In the genomic region with DNA sequence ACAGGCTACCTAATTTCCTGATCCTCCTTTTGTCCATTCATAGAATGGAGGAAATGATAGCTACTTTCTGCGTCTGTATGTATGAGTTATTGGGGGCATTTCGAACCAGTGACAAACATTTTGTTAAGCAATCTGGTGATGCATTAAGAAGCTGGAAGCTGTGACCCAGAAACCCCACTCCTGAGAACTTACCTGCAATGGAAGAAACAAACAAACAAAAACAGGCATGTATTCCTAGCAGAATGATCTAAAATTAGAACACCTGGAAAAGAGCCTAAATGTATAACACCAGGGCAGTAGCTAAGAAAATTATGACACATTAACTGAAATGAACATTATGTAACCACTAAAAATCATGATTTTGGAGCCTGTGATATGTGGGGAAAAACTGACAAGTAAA, we compare ENCODE assay signal across 11 cellular contexts. TPM values are rescaled to one million over a fixed set of nuclear protein-coding genes. Genes with fewer than 3 reads are reported as not detected.
DNase-seq lines count a peak whose midpoint lies in the region; ATAC-seq and TF ChIP-seq lines count a peak whose summit lies in the region.
"Had no signal": no experiment of that assay in that cellular context is flagged by ENCODE, and none has a peak within 500 bp of the region (broad histone marks: within the 10 kb centered on the region; RNA-seq: fewer than 3 reads in every experiment).

No MANE protein-coding gene starts in this region.

- H3K9me3 ChIP-seq in heart right ventricle (no peaks in the 10 kb centered on the region), ovary (no peaks in the 10 kb centered on the region)
- H3K9me3 ChIP-seq: ascending aorta had no signal

- TF ChIP-seq CTCF in heart right ventricle (IDR thresholded peaks at IDR 0.05) (no peak), type B pancreatic cell (conservative IDR thresholded peaks at IDR 0.05) (no peak), ovary (IDR thresholded peaks at IDR 0.05) (no peak)

- no peaks in the 10 kb centered on the region for H3K9me3 Mint-ChIP-seq in activated naive CD8-positive, alpha-beta T cell treated with anti-CD3 and anti-CD28 coated beads for 36 hours
- H3K9me3 Mint-ChIP-seq in type B pancreatic cell = no peaks in the 10 kb centered on the region

- no peak for TF ChIP-seq POLR2A in ovary (IDR thresholded peaks at IDR 0.05)

- TF ChIP-seq EP300 in ovary (IDR thresholded peaks at IDR 0.05) = no peak

- peaks cover 36% of the 10 kb centered on the region for H3K36me3 Mint-ChIP-seq in activated naive CD8-positive, alpha-beta T cell treated with anti-CD3 and anti-CD28 coated beads for 36 hours
- no peaks in the 10 kb centered on the region for H3K36me3 Mint-ChIP-seq in type B pancreatic cell

- ATAC-seq in heart right ventricle = no peak
- no peak for ATAC-seq in left cardiac atrium
- ATAC-seq in HG03280 (IDR thresholded peaks at IDR 0.05; ENCODE audit: unreplicated experiment) = no peak

- no peak for DNase-seq in heart right ventricle
- DNase-seq in left cardiac atrium = no peak
- DNase-seq in activated naive CD8-positive, alpha-beta T cell treated with anti-CD3 and anti-CD28 coated beads for 36 hours = no peak
- DNase-seq in midbrain (lab: John Stamatoyannopoulos, UW) = peak; percentile 6
- DNase-seq in type B pancreatic cell (ENCODE audit: extremely low spot score, unreplicated experiment) = no peak
- no peak for DNase-seq in D341Med (ENCODE audit: low spot score)
- no peak for DNase-seq in ovary
- DNase-seq: MV-4-11; NK-92 treated with Interleukin-12 subunit alpha and Interleukin-12 subunit beta, amount 100 ng/mL, for 24 hours had no signal

- H3K4me3 ChIP-seq in heart right ventricle (peak overlapping the region in 4 of 10 donors; percentile 82 to 95 (median 92)), ovary (no peak overlapping the region)

- 45 to 51% methylated on average over 2 of the region's 2 CpGs for WGBS in heart right ventricle, 2 donors
- WGBS in ovary, 3 donors = 76 to 79% (median 77%) methylated on average over 2 of the region's 2 CpGs

- peaks cover 3 to 66% (median 41%) of the 10 kb centered on the region in 9 donors for H3K4me1 ChIP-seq in heart right ventricle
- H3K4me1 ChIP-seq in ovary (ENCODE audit: insufficient read depth) = peaks cover 2% of the 10 kb centered on the region

- H3K4me3 Mint-ChIP-seq in activated naive CD8-positive, alpha-beta T cell treated with anti-CD3 and anti-CD28 coated beads for 36 hours = peak overlapping the region; percentile 26
- H3K4me3 Mint-ChIP-seq in type B pancreatic cell = peak overlapping the region; percentile 39

- H3K36me3 ChIP-seq in heart right ventricle (peaks cover 0 to 12% (median 0%) of the 10 kb centered on the region in 9 donors), ovary (no peaks in the 10 kb centered on the region)
- H3K36me3 ChIP-seq: ascending aorta had no signal

- H3K4me1 Mint-ChIP-seq in activated naive CD8-positive, alpha-beta T cell treated with anti-CD3 and anti-CD28 coated beads for 36 hours = peaks cover 74% of the 10 kb centered on the region
- peaks cover 11% of the 10 kb centered on the region for H3K4me1 Mint-ChIP-seq in type B pancreatic cell (ENCODE audit: unreplicated experiment)

- no peaks in the 10 kb centered on the region for H3K27me3 Mint-ChIP-seq in activated naive CD8-positive, alpha-beta T cell treated with anti-CD3 and anti-CD28 coated beads for 36 hours
- peaks cover 12% of the 10 kb centered on the region for H3K27me3 Mint-ChIP-seq in type B pancreatic cell

- peak overlapping the region in 8 of 10 donors; percentile 59 to 98 (median 96) for H3K27ac ChIP-seq in heart right ventricle
- no peak overlapping the region for H3K27ac ChIP-seq in ovary

- intact Hi-C loops in heart right ventricle (cut with DNase I) = no loop called here
- intact Hi-C loops in left cardiac atrium (cut with DNase I) = no loop called here
- intact Hi-C loops in ovary (cut with DNase I) = no loop called here

- H3K27me3 ChIP-seq in heart right ventricle (no peaks in the 10 kb centered on the region), ovary (no peaks in the 10 kb centered on the region)
- H3K27me3 ChIP-seq: ascending aorta had no signal

- peak overlapping the region; percentile 54 for H3K27ac Mint-ChIP-seq in activated naive CD8-positive, alpha-beta T cell treated with anti-CD3 and anti-CD28 coated beads for 36 hours
- no peak overlapping the region for H3K27ac Mint-ChIP-seq in type B pancreatic cell

RNA-seq across cellular contexts. Expression of gene PRNP, which starts 2.1 kb away (rescaled TPM):
- total RNA-seq in heart right ventricle = 100 to 1,000 TPM; 113 to 164 (median 144) TPM
- 10 to 100 TPM; 64.4 to 88.4 TPM for polyA plus RNA-seq in heart right ventricle
- total RNA-seq in left cardiac atrium = 100 to 1,000 TPM; 138 to 145 TPM
- 10 to 100 TPM; 40.5 to 41.8 TPM for total RNA-seq in activated naive CD8-positive, alpha-beta T cell treated with anti-CD3 and anti-CD28 coated beads for 36 hours
- total RNA-seq in type B pancreatic cell (ENCODE audit: low replicate concordance) = 32.7 and 34.0 TPM in 2 replicates
- total RNA-seq in ovary = 100 to 1,000 TPM; 130 to 179 (median 161) TPM
- polyA plus RNA-seq in ovary = 100 to 1,000 TPM; 130 to 260 TPM

RNA-seq across cellular contexts. Expression of gene PRND, which starts 33.4 kb away (rescaled TPM):
- total RNA-seq in heart right ventricle (under 1 TPM in 4 of 10 donors, not detected in 6; 0.06 to 0.17 (median 0.10) TPM), left cardiac atrium (not detected), type B pancreatic cell (ENCODE audit: low replicate concordance) (0.48 TPM in 1 of 2 replicates, not detected in the other), ovary (under 1 TPM in 4 of 7 donors, not detected in 3; 0.05 to 0.24 (median 0.09) TPM)
- polyA plus RNA-seq in heart right ventricle (not detected), ovary (under 1 TPM; 0.18 to 0.47 TPM)
- total RNA-seq in activated naive CD8-positive, alpha-beta T cell treated with anti-CD3 and anti-CD28 coated beads for 36 hours = not detected
- total RNA-seq: ascending aorta had no signal

Comparison
In these comparisons a context has a peak if more than half of its experiments do, and no peak if none do; other contexts are left out.
1. H3K27ac ChIP-seq: peak in heart right ventricle (8 of 10); none in ovary (0 of 2).